18 cellular contexts compared by ENCODE assay signal in genomic region chr11:117851091-117851490, GRCh38. TPM values are rescaled to one million over a fixed set of nuclear protein-coding genes. Genes with fewer than 3 reads are reported as not detected.
DNase-seq lines count a peak whose midpoint lies in the region; ATAC-seq and TF ChIP-seq lines count a peak whose summit lies in the region.
"Had no signal": no experiment of that assay in that cellular context is flagged by ENCODE, and none has a peak within 500 bp of the region (broad histone marks: within the 10 kb centered on the region; RNA-seq: fewer than 3 reads in every experiment).

No MANE protein-coding gene starts in this region.

- no peak for TF ChIP-seq POLR2A in ovary (IDR thresholded peaks at IDR 0.05)

- 12 to 46% (median 24%) methylated on average over 3 of the region's 3 CpGs for WGBS in ovary, 3 donors
- 23 to 24% methylated on average over 3 of the region's 3 CpGs for WGBS in GM23248 (ENCODE audit: low coverage in 1 of 2, low lambda C conversion rate in 2 of 2, missing lambda C conversion rate in 2 of 2), 2 experiments

- H3K36me3 ChIP-seq in ovary, result no peaks in the 10 kb centered on the region
- H3K36me3 ChIP-seq in GM23248 (ENCODE audit: low read depth), result no peaks in the 10 kb centered on the region
- H3K36me3 ChIP-seq: BLaER1 treated with 17β-estradiol and CSF1 and Interleukin-3, amounts not matched to agents 10 nM and 100 nM; breast epithelium had no signal

- TF ChIP-seq EP300 in ovary (IDR thresholded peaks at IDR 0.05), result no peak

- no peaks in the 10 kb centered on the region for H4K20me1 ChIP-seq in GM23248 (ENCODE audit: insufficient read depth)
- H4K20me1 ChIP-seq: BLaER1 treated with 17β-estradiol and CSF1 and Interleukin-3, amounts not matched to agents 10 nM and 100 nM had no signal

- no peak overlapping the region for H2AFZ ChIP-seq in GM23248

- H3K9ac ChIP-seq in GM23248, result no peak overlapping the region
- H3K9ac ChIP-seq: BLaER1 treated with 17β-estradiol and CSF1 and Interleukin-3, amounts not matched to agents 10 nM and 100 nM had no signal

- peak; percentile 55 for ATAC-seq in Right ventricle myocardium inferior
- ATAC-seq: Panc1, T-helper 17 cell had no signal

- H3K4me3 ChIP-seq in ovary (no peak overlapping the region), GM23248 (no peak overlapping the region)
- H3K4me3 ChIP-seq: BLaER1 treated with 17β-estradiol and CSF1 and Interleukin-3, amounts not matched to agents 10 nM and 100 nM; breast epithelium had no signal

- no peak overlapping the region for H3K4me2 ChIP-seq in GM23248 (ENCODE audit: unreplicated experiment)

- intact Hi-C loops in Right ventricle myocardium inferior (cut with DNase I), result loop anchor here (5.0 kb wide), 1 partner anchor 36 kb away; no protein-coding TSS in a partner anchor
- intact Hi-C loops in ovary (cut with DNase I), result no loop called here

- peak overlapping the region; percentile 10 to 51 for H3K27ac ChIP-seq in ovary
- no peak overlapping the region for H3K27ac ChIP-seq in GM23248
- H3K27ac ChIP-seq: BLaER1 treated with 17β-estradiol and CSF1 and Interleukin-3, amounts not matched to agents 10 nM and 100 nM; breast epithelium had no signal

- DNase-seq in HT1080 (ENCODE audit: low read depth), result peak; percentile 31
- DNase-seq in amniotic epithelial cell (ENCODE audit: low read depth), result peak; percentile 51
- no peak for DNase-seq in Right ventricle myocardium inferior (ENCODE audit: missing footprints)
- DNase-seq in ovary, result peak in 4 of 5 donors; percentile 17 to 62 (median 56)
- no peak for DNase-seq in activated naive CD4-positive, alpha-beta T cell treated with Interleukin-2 at 50 U/mL for 16 hours
- DNase-seq in NCI-H1092 treated with DMSO at 0.1 percent for 48 hours (lab: John Stamatoyannopoulos, UW), result no peak
- DNase-seq in GM23248, result no peak
- no peak for DNase-seq in SHP77 treated with DMSO at 0.1 percent for 48 hours (lab: John Stamatoyannopoulos, UW)
- DNase-seq: activated CD4-positive, alpha-beta T cell treated with anti-CD3 and anti-CD28 coated beads for 4 hours; hippocampal formation; stimulated activated CD4-positive, alpha-beta T cell treated with anti-CD3 and anti-CD28 coated beads, Interleukin-4, amount 100 ng/mL, for 4 hours; stimulated activated naive CD4-positive, alpha-beta T cell treated with Interleukin-2 at 50 U/mL for 16 hours; T-helper 17 cell had no signal

- H3K4me1 ChIP-seq in ovary (ENCODE audit: insufficient read depth) (peaks cover 5% of the 10 kb centered on the region), GM23248 (ENCODE audit: insufficient read depth) (no peaks in the 10 kb centered on the region)
- H3K4me1 ChIP-seq: breast epithelium had no signal

- in situ Hi-C loops in GM23248 (cut with MboI), result no loop called here

- H3F3A ChIP-seq in GM23248 (ENCODE audit: insufficient read depth), result no peaks in the 10 kb centered on the region

- H3K27me3 ChIP-seq in ovary (no peaks in the 10 kb centered on the region), GM23248 (replicated peaks; ENCODE audit: insufficient read depth) (peaks cover 8% of the 10 kb centered on the region)
- H3K27me3 ChIP-seq: BLaER1 treated with 17β-estradiol and CSF1 and Interleukin-3, amounts not matched to agents 10 nM and 100 nM; breast epithelium had no signal

- H3K9me3 ChIP-seq in ovary (no peaks in the 10 kb centered on the region), GM23248 (ENCODE audit: low read depth) (no peaks in the 10 kb centered on the region)
- H3K9me3 ChIP-seq: breast epithelium had no signal

- no peaks in the 10 kb centered on the region for H3K9me2 ChIP-seq in GM23248 (ENCODE audit: insufficient read depth)

- H3K79me2 ChIP-seq in GM23248 (ENCODE audit: insufficient read depth), result no peaks in the 10 kb centered on the region

- TF ChIP-seq CTCF in ovary (IDR thresholded peaks at IDR 0.05), result no peak

RNA-seq across cellular contexts. Expression of gene FXYD6, which starts 25.4 kb away (rescaled TPM):
- 0.87 and 1.1 TPM in 2 replicates for total RNA-seq in HT1080 (2014; rRNA removed; shearing (Covaris generic))
- 0.14 and 0.34 TPM in 2 replicates for polyA plus RNA-seq in HT1080 (2015; cell fraction: cytosol; rRNA removed)
- polyA plus RNA-seq in HT1080 (2015; cell fraction: nucleus; rRNA removed), result 0.08 TPM in 1 of 2 replicates, not detected in the other
- total RNA-seq in Right ventricle myocardium inferior (41.2 TPM), ovary (100 to 1,000 TPM; 119 to 322 (median 264) TPM)
- polyA plus RNA-seq in ovary (100 to 1,000 TPM; 256 to 445 TPM), GM23248 (2016; fragmentation: Nextera tagmentation; extraction: Ambion mirVana) (0.20 TPM in 1 of 2 replicates, not detected in the other)
- not detected in 2 replicates for total RNA-seq in GM23248 (2014; rRNA removed; shearing (Covaris generic))
- total RNA-seq: activated T-helper 1 cell treated with anti-CD3 and anti-CD28 coated beads, Interleukin-12 subunit alpha, Interleukin-12 subunit beta, Interleukin-2, Interleukin-4 antibody, amounts not matched to agents 30 ng/mL and 10 ng/mL and 1 ng/mL, durations not matched to agents 14 hours and 24 hours and 36 hours had no signal

RNA-seq across cellular contexts. Expression of gene FXYD2, which starts 26.5 kb away (rescaled TPM):
- not detected in 2 replicates for total RNA-seq in HT1080 (2014; rRNA removed; shearing (Covaris generic))
- not detected in 2 replicates for polyA plus RNA-seq in HT1080 (2015; cell fraction: cytosol; rRNA removed)
- polyA plus RNA-seq in HT1080 (2015; cell fraction: nucleus; rRNA removed), result not detected in 2 replicates
- total RNA-seq in Right ventricle myocardium inferior, result 2.7 TPM
- 10 to 100 TPM in 5 of 7 donors, 1 to 10 TPM in 2; 3.2 to 23.1 (median 14.7) TPM for total RNA-seq in ovary
- polyA plus RNA-seq in ovary, result 1 to 10 TPM; 1.7 to 5.0 TPM
- not detected in 2 replicates for total RNA-seq in GM23248 (2014; rRNA removed; shearing (Covaris generic))
- polyA plus RNA-seq in GM23248 (2016; fragmentation: Nextera tagmentation; extraction: Ambion mirVana), result not detected in 2 replicates

RNA-seq across cellular contexts. Expression of gene DSCAML1, which starts 54.1 kb away (rescaled TPM):
- total RNA-seq in HT1080 (2014; rRNA removed; shearing (Covaris generic)), result not detected in 2 replicates
- polyA plus RNA-seq in HT1080 (2015; cell fraction: cytosol; rRNA removed), result not detected in 2 replicates
- polyA plus RNA-seq in HT1080 (2015; cell fraction: nucleus; rRNA removed), result not detected in 2 replicates
- total RNA-seq in Right ventricle myocardium inferior (0.22 TPM), ovary (10 to 100 TPM in 5 of 7 donors, 1 to 10 TPM in 2; 2.3 to 16.5 (median 12.7) TPM)
- polyA plus RNA-seq in ovary (1 to 10 TPM in 1 of 2 donors, under 1 TPM in 1; 0.77 to 2.2 TPM), GM23248 (2016; fragmentation: Nextera tagmentation; extraction: Ambion mirVana) (not detected in 2 replicates)
- total RNA-seq in GM23248 (2014; rRNA removed; shearing (Covaris generic)), result not detected in 2 replicates
- total RNA-seq: activated T-helper 1 cell treated with anti-CD3 and anti-CD28 coated beads, Interleukin-12 subunit alpha, Interleukin-12 subunit beta, Interleukin-2, Interleukin-4 antibody, amounts not matched to agents 30 ng/mL and 10 ng/mL and 1 ng/mL, durations not matched to agents 14 hours and 24 hours and 36 hours; pulmonary artery endothelial cell had no signal

Comparison
In these comparisons a context has a peak if more than half of its experiments do, and no peak if none do; other contexts are left out.
1. DNase-seq: peak in HT1080 (single experiment), amniotic epithelial cell (single experiment) and ovary (4 of 5); none in Right ventricle myocardium inferior (single experiment), activated naive CD4-positive, alpha-beta T cell treated with Interleukin-2 at 50 U/mL for 16 hours (single experiment), NCI-H1092 treated with DMSO at 0.1 percent for 48 hours (single experiment), GM23248 (single experiment) and SHP77 treated with DMSO at 0.1 percent for 48 hours (single experiment).
2. RNA of gene FXYD6, which starts 25.4 kb away (total RNA-seq): 119 to 322 TPM in ovary and 41.2 TPM in Right ventricle myocardium inferior (single experiment); 0.87 to 1.1 TPM in HT1080 and not detected in GM23248; every median in the first group is over 10 times any median in the second.